ENCODE assay signal across 8 cellular contexts in genomic region chr3:5226783-5227182, GRCh38. TPM values are rescaled to one million over a fixed set of nuclear protein-coding genes. Genes with fewer than 3 reads are reported as not detected.
DNase-seq lines count a peak whose midpoint lies in the region; ATAC-seq, FAIRE-seq and TF ChIP-seq lines count a peak whose summit lies in the region.
"Had no signal": no experiment of that assay in that cellular context is flagged by ENCODE, and none has a peak within 500 bp of the region (broad histone marks: within the 10 kb centered on the region; RNA-seq: fewer than 3 reads in every experiment).

No MANE protein-coding gene starts in this region.

- no peak overlapping the region for H3K27ac Mint-ChIP-seq in nephron progenitor cell

- no peak overlapping the region for H2AFZ ChIP-seq in IMR-90 (replicated peaks; ENCODE audit: low read length, poor library complexity)
- H2AFZ ChIP-seq in K562 (ENCODE audit: low read depth, low read length): no peak overlapping the region

- H4K5ac ChIP-seq in IMR-90 (ENCODE audit: low read depth, low read length): no peak overlapping the region

- H3K9me1 ChIP-seq in IMR-90 (ENCODE audit: insufficient read depth, low read length) (no peaks in the 10 kb centered on the region), K562 (ENCODE audit: control insufficient read depth, insufficient read depth, low read length) (no peaks in the 10 kb centered on the region)

- H2AK9ac ChIP-seq in IMR-90 (replicated peaks; ENCODE audit: low read depth, low read length, poor library complexity): no peak overlapping the region

- no peak overlapping the region for H4K8ac ChIP-seq in IMR-90 (ENCODE audit: low read depth in 2 of 2, low read length in 2 of 2)

- H3K4me1 Mint-ChIP-seq in nephron progenitor cell: no peaks in the 10 kb centered on the region

- H3K36me3 ChIP-seq in IMR-90 (ENCODE audit: control insufficient read depth, insufficient read depth, low read length) (no peaks in the 10 kb centered on the region), K562 (ENCODE audit: control insufficient read depth, insufficient read depth, low read length) (no peaks in the 10 kb centered on the region)

- H3K4me3 ChIP-seq in IMR-90 (ENCODE audit: insufficient read depth, low read depth, low read length): no peak overlapping the region
- H3K4me3 ChIP-seq in K562: no peak overlapping the region

- H3K4me1 ChIP-seq in IMR-90 (ENCODE audit: control insufficient read depth, insufficient read depth, low read length) (no peaks in the 10 kb centered on the region), K562 (replicated peaks in 1 of 2; ENCODE audit: control insufficient read depth in 2 of 2, insufficient read depth in 2 of 2, low read length in 2 of 2) (peaks cover 0 to 3% of the 10 kb centered on the region in 2 experiments; a peak in 2 of 5 replicates)

- intact Hi-C loops in IMR-90 (cut with micrococcal nuclease) (loop anchor here (5.0 kb wide), 1 partner anchor 1571 kb away; no protein-coding TSS in a partner anchor), K562 (cut with micrococcal nuclease) (loop anchor here (2.0 to 10.0 kb wide), 4 partner anchors 78 to 512 kb away; no protein-coding TSS in a partner anchor)

- CTCF ChIA-PET in IMR-90 (lab: Yijun Ruan, JAX): interaction anchor here (0.6 kb wide), 1 partner anchor 37 kb away, joined by 3 read pairs; no protein-coding TSS in a partner anchor
- CTCF ChIA-PET in K562 (lab: Yijun Ruan, JAX; ENCODE audit: low intra/inter-chr PET ratio): no interaction called here

- H3K27me3 ChIP-seq in IMR-90 (ENCODE audit: control insufficient read depth, insufficient read depth, low read length) (peaks cover 2% of the 10 kb centered on the region; the same call in 1 of the 2 replicates), K562 (ENCODE audit: control insufficient read depth in 2 of 2, insufficient read depth in 2 of 2, low read length in 2 of 2) (peaks cover 29 to 47% of the 10 kb centered on the region in 2 experiments; a peak in 3 of 5 replicates)
- H3K27me3 ChIP-seq: neutrophil had no signal

- peak; percentile 52 for FAIRE-seq in K562 (lab: Jason Lieb, UNC)

- no peaks in the 10 kb centered on the region for H3K79me2 ChIP-seq in K562 (ENCODE audit: control insufficient read depth, insufficient read depth, low read length)

- dilution Hi-C loops in IMR-90 (cut with HindIII; ENCODE audit: low sequenced_read_pairs, unreplicated experiment): no loop called here

- ATAC-seq in IMR-90 (ENCODE audit: low read depth) (peak; percentile 68), K562 (peak; percentile 46; the same call in 2 of the 3 replicates)

- BruUV-seq in IMR-90 (replicated peaks; lab: Mats Ljungman, UMichigan) (no TSS peak), K562 (replicated peaks; lab: Mats Ljungman, UMichigan) (no TSS peak)

- no CpG with 5 or more reads among the region's 6 CpGs for WGBS in IMR-90 (ENCODE audit: extremely low coverage in 2 of 2, insufficient read length in 1 of 2), 2 experiments
- 2% methylated on average over 6 of the region's 6 CpGs for WGBS in K562 (ENCODE audit: insufficient coverage, low coverage, missing lambda C conversion rate)

- peaks cover 3% of the 10 kb centered on the region for H3K27me3 Mint-ChIP-seq in nephron progenitor cell (ENCODE audit: low read depth, poor library complexity)

- TF ChIP-seq RAD21 in IMR-90 (IDR thresholded peaks at IDR 0.05; ENCODE audit: low read length) (peak; percentile 66), K562 (CRISPR knock-in tag; conservative IDR thresholded peaks at IDR 0.05 in 1 of 2, IDR thresholded peaks at IDR 0.05 in 1 of 2) (peak; percentile 76 to 89)

- no peak overlapping the region for H3K56ac ChIP-seq in IMR-90 (ENCODE audit: extremely low read depth, insufficient read depth, low read length)

- H3K27ac ChIP-seq in IMR-90 (ENCODE audit: insufficient read depth, low read length): no peak overlapping the region
- H3K27ac ChIP-seq in K562 (ENCODE audit: extremely low read depth, low read depth, low read length): no peak overlapping the region
- H3K27ac ChIP-seq: neutrophil had no signal

- no peak overlapping the region for H2BK15ac ChIP-seq in IMR-90 (ENCODE audit: low read depth, low read length)

- DNase-seq in IMR-90 (peak; percentile 47), K562 (ENCODE audit: extremely low read depth in 1 of 4, low spot score in 3 of 4) (peak in 2 of 4 experiments; percentile 39 to 41), nephron progenitor cell (no peak), LoVo (ENCODE audit: low spot score) (no peak)
- no peak for DNase-seq in stimulated activated CD4-positive, alpha-beta T cell treated with anti-CD3 and anti-CD28 coated beads, Interleukin-4, amount 100 ng/mL, for 24 hours
- no peak for DNase-seq in central memory CD4-positive, alpha-beta T cell

- H3K23ac ChIP-seq in IMR-90 (ENCODE audit: low read depth, low read length): no peak overlapping the region

- TF ChIP-seq POLR2A in IMR-90 (IDR thresholded peaks at IDR 0.05; ENCODE audit: low read depth, low read length) (no peak), K562 (conservative IDR thresholded peaks at IDR 0.05) (no peak)

- no peak for TF ChIP-seq EP300 in K562 (IDR thresholded peaks at IDR 0.05; ENCODE audit: low read length)

- H3K9ac ChIP-seq in IMR-90 (ENCODE audit: low read depth, low read length) (no peak overlapping the region), K562 (ENCODE audit: insufficient read depth in 1 of 2, low read depth in 2 of 2, low read length in 2 of 2) (no peak overlapping the region)

- H2BK20ac ChIP-seq in IMR-90 (ENCODE audit: low read depth, low read length): no peak overlapping the region

- H2BK5ac ChIP-seq in IMR-90 (ENCODE audit: low read depth, low read length, poor library complexity, severe bottlenecking): no peak overlapping the region

- H3K9me3 Mint-ChIP-seq in nephron progenitor cell: no peaks in the 10 kb centered on the region

- no peak overlapping the region for H2BK120ac ChIP-seq in IMR-90 (ENCODE audit: low read depth, low read length)

- TF ChIP-seq CTCF in GM12873 (IDR thresholded peaks at IDR 0.05; ENCODE audit: insufficient read depth, low read depth, low read length, missing control alignments): peak; percentile 24
- peak; percentile 67 for TF ChIP-seq CTCF in IMR-90 (conservative IDR thresholded peaks at IDR 0.05; ENCODE audit: low read depth, low read length)
- peak; percentile 40 to 87 (median 56); a peak in 5 of 6 replicates for TF ChIP-seq CTCF in K562 (IDR thresholded peaks at IDR 0.05 in 2 of 3, conservative IDR thresholded peaks at IDR 0.05 in 1 of 3; ENCODE audit: insufficient read depth in 2 of 3, low read depth in 1 of 3, low read length in 3 of 3)
- peak; percentile 39 for TF ChIP-seq CTCF in nephron progenitor cell (IDR thresholded peaks at IDR 0.05)

- H3K18ac ChIP-seq in IMR-90 (ENCODE audit: low read depth, low read length): no peak overlapping the region

- POLR2A ChIA-PET in IMR-90 (lab: Charles Lee; ENCODE audit: unreplicated experiment): no interaction called here
- POLR2A ChIA-PET in K562 (lab: Yijun Ruan, JAX): interaction anchor here (0.8 kb wide), 1 partner anchor 103 kb away, joined by 3 read pairs; no protein-coding TSS in a partner anchor

- no peak overlapping the region for H2AK5ac ChIP-seq in IMR-90 (ENCODE audit: low read depth, low read length)

- H3K14ac ChIP-seq in IMR-90 (replicated peaks; ENCODE audit: low read depth, low read length): no peak overlapping the region

- no peak overlapping the region for H3K4ac ChIP-seq in IMR-90 (ENCODE audit: low read depth, low read length)

- no peak overlapping the region for H3K4me3 Mint-ChIP-seq in nephron progenitor cell

- no peak overlapping the region for H3K4me2 ChIP-seq in IMR-90 (ENCODE audit: low read depth, low read length)
- H3K4me2 ChIP-seq in K562 (ENCODE audit: insufficient read depth, low read length): no peak overlapping the region

- no peaks in the 10 kb centered on the region for H4K20me1 ChIP-seq in IMR-90 (ENCODE audit: insufficient read depth, low read length)
- H4K20me1 ChIP-seq in K562 (replicated peaks; ENCODE audit: control insufficient read depth, insufficient read depth, low read length): no peaks in the 10 kb centered on the region

- H4K91ac ChIP-seq in IMR-90 (ENCODE audit: insufficient read depth, low read depth, low read length): no peak overlapping the region

- in situ Hi-C loops in IMR-90 (cut with MboI; ENCODE audit: low sequenced_read_pairs): no loop called here
- in situ Hi-C loops in K562 (cut with MboI): no loop called here

- no peaks in the 10 kb centered on the region for H3K36me3 Mint-ChIP-seq in nephron progenitor cell (ENCODE audit: low read depth)

- no peaks in the 10 kb centered on the region for H3K79me1 ChIP-seq in IMR-90 (ENCODE audit: low read depth in 1 of 2, low read length in 2 of 2)

- H3K9me3 ChIP-seq in IMR-90 (ENCODE audit: control insufficient read depth, insufficient read depth, low read length) (no peaks in the 10 kb centered on the region), K562 (replicated peaks; ENCODE audit: control insufficient read depth, insufficient read depth, low read depth, low read length) (no peaks in the 10 kb centered on the region)
- H3K9me3 ChIP-seq: neutrophil had no signal

TF ChIP-seq in IMR-90, 13 proteins besides CTCF, POLR2A, EP300 and RAD21 (continues in another document):
- peak; percentile 47; the same call in 1 of the 2 replicates for TF ChIP-seq SMC3 (IDR thresholded peaks at IDR 0.05; ENCODE audit: low read depth, low read length)

RNA-seq across cellular contexts. Expression of gene EDEM1, which starts 39.3 kb away (rescaled TPM):
- total RNA-seq in IMR-90 (2012; rRNA removed) (20.8 and 23.5 TPM in 2 replicates), K562 (2014; rRNA removed) (9.3 and 17.9 TPM in 2 replicates), K562 (2014; rRNA removed; fragmentation: Illumina TruSeq; extraction: Trizol) (16.7 and 17.4 TPM in 2 replicates), K562 (2015; rRNA removed; fragmentation: Illumina TruSeq; extraction: Trizol) (11.5 and 14.3 TPM in 2 replicates), K562 (2021) (24.6 and 32.9 TPM in 2 replicates)
- polyA plus RNA-seq in IMR-90 (2012; rRNA removed) (19.9 and 27.0 TPM in 2 replicates), K562 (2011; rRNA removed) (36.7 and 37.6 TPM in 2 replicates), K562 (2014; fragmentation: Illumina TruSeq; extraction: Trizol) (12.8 and 13.9 TPM in 2 replicates), K562 (2014; fragmentation: Nextera tagmentation; extraction: Ambion mirVana) (1 to 10 TPM; 6.2 to 8.8 TPM), K562 (2014; rRNA removed) (15.2 and 20.7 TPM in 2 replicates)
- 9.4 and 12.3 TPM in 2 replicates for polyA plus RNA-seq in IMR-90 (2012; cell fraction: cytosol; rRNA removed)
- 15.0 and 38.4 TPM in 2 replicates for polyA plus RNA-seq in IMR-90 (2012; cell fraction: nucleus; rRNA removed; ENCODE audit: low replicate concordance)
- 59.6 and 88.6 TPM in 2 replicates for total RNA-seq in K562 (2011; cell fraction: chromatin; rRNA removed; ENCODE audit: low replicate concordance)
- total RNA-seq in K562 (2011; cell fraction: nucleolus; rRNA removed): 36.5 and 42.8 TPM in 2 replicates
- 58.9 and 67.9 TPM in 2 replicates for total RNA-seq in K562 (2011; cell fraction: nucleoplasm; rRNA removed)
- polyA plus RNA-seq in K562 (2011; cell fraction: cytosol; rRNA removed): 18.1 and 21.2 TPM in 2 replicates
- polyA plus RNA-seq in K562 (2011; cell fraction: nucleus; rRNA removed): 32.0 and 53.9 TPM in 2 replicates
- polyA plus RNA-seq in K562 (2012): 9.6 and 20.6 TPM in 2 replicates
- 42.0 and 44.5 TPM in 2 replicates for polyA minus RNA-seq in K562 (2011; rRNA and poly(A)+ RNA removed)
- 21.0 and 33.3 TPM in 2 replicates for polyA minus RNA-seq in K562 (2011; cell fraction: cytosol; rRNA and poly(A)+ RNA removed)
- polyA minus RNA-seq in K562 (2011; cell fraction: nucleus; rRNA and poly(A)+ RNA removed): 24.0 and 38.5 TPM in 2 replicates
